ENCODE assay signal across 9 cellular contexts in the genomic region with DNA sequence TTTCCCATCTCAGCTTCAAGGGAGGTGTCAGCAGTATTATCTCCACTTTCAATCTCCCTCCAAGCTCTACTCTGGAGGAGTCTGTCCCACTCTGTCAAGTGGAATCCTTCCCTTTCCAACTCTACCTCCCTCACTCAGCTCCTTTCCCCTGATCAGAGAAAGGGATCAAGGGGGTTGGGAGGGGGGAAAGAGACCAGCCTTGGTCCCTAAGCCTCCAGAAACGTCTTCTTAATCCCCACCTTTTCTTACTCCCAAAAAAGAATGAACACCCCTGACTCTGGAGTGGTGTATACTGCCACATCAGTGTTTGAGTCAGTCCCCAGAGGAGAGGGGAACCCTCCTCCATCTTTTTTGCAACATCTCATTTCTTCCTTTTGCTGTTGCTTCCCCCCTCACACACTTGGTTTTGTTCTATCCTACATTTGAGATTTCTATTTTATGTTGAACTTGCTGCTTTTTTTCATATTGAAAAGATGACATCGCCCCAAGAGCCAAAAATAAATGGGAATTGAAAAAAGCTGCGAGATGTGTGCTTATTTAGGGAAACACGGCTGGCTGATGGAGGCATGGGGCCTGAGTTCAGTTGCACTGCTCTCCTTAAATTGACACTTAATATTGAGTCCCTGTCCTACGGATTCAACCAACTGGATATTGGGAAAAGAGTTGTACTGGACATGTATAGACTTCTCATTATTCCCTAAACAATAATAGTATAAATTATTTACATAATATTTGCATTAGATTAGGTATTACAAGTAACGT. TPM values are rescaled to one million over a fixed set of nuclear protein-coding genes. Genes with fewer than 3 reads are reported as not detected.
DNase-seq lines count a peak whose midpoint lies in the region; ATAC-seq, FAIRE-seq and TF ChIP-seq lines count a peak whose summit lies in the region.
"Had no signal": no experiment of that assay in that cellular context is flagged by ENCODE, and none has a peak within 500 bp of the region (broad histone marks: within the 10 kb centered on the region; RNA-seq: fewer than 3 reads in every experiment).

No MANE protein-coding gene starts in this region.

- peaks cover 39% of the 10 kb centered on the region for H3K36me3 ChIP-seq in mucosa of stomach (ENCODE audit: control insufficient read depth, insufficient read depth, low read length)

- H3K27me3 Mint-ChIP-seq in activated CD8-positive, alpha-beta T cell treated with anti-CD3 and anti-CD28 coated beads, Interleukin-2, amount 10 ng/mL, durations not matched to agents 7 days and 5 days (ENCODE audit: low read depth) = no peaks in the 10 kb centered on the region

- CTCF ChIA-PET in AG04450 (lab: Charles Lee) = interaction anchor here (1.1 to 5.0 kb wide), 4 partner anchors 45 to 362 kb away, joined by 3 to 105 read pairs (median 5); a partner anchor contains a TSS
- CTCF ChIA-PET in activated CD8-positive, alpha-beta T cell treated with anti-CD3 and anti-CD28 coated beads, Interleukin-2, amount 10 ng/mL, durations not matched to agents 7 days and 5 days (lab: Charles Lee) = interaction anchor here (0.6 to 25.4 kb wide), 6 partner anchors 13 to 362 kb away, joined by 3 to 686 read pairs (median 12); a partner anchor contains a TSS

- H3K9me3 ChIP-seq in AG04450 (ENCODE audit: control insufficient read depth, insufficient read depth, low read length) (no peaks in the 10 kb centered on the region), mucosa of stomach (ENCODE audit: control insufficient read depth, low read length) (no peaks in the 10 kb centered on the region)

- H3K4me1 Mint-ChIP-seq in activated CD8-positive, alpha-beta T cell treated with anti-CD3 and anti-CD28 coated beads, Interleukin-2, amount 10 ng/mL, durations not matched to agents 7 days and 5 days (ENCODE audit: low read depth) = peaks cover 45% of the 10 kb centered on the region

- peak overlapping the region; percentile 25 for H3K27ac ChIP-seq in AG04450 (ENCODE audit: low read depth, low read length)

- peak overlapping the region; percentile 71 for H3K27ac Mint-ChIP-seq in activated CD8-positive, alpha-beta T cell treated with anti-CD3 and anti-CD28 coated beads, Interleukin-2, amount 10 ng/mL, durations not matched to agents 7 days and 5 days

- DNase-seq in AG04450 (ENCODE audit: low read depth, low spot score) (no peak), GM12891 (ENCODE audit: insufficient read length, low spot score) (no peak), epidermal melanocyte (ENCODE audit: insufficient read length, low spot score) (no peak), NCI-H2081 treated with DMSO at 0.1 percent for 48 hours (lab: John Stamatoyannopoulos, UW) (no peak), cerebellar nuclear complex (lab: John Stamatoyannopoulos, UW) (no peak)
- DNase-seq in activated CD8-positive, alpha-beta T cell treated with anti-CD3 and anti-CD28 coated beads, Interleukin-2, amount 10 ng/mL, durations not matched to agents 7 days and 5 days = no peak
- DNase-seq: SHP77 had no signal

- no peak for TF ChIP-seq CTCF in AG04450 (IDR thresholded peaks at IDR 0.05; ENCODE audit: low read depth, low read length)

- H3K36me3 Mint-ChIP-seq in activated CD8-positive, alpha-beta T cell treated with anti-CD3 and anti-CD28 coated beads, Interleukin-2, amount 10 ng/mL, durations not matched to agents 7 days and 5 days (ENCODE audit: low read depth) = peaks cover 90% of the 10 kb centered on the region

- H3K9ac ChIP-seq in mucosa of stomach (ENCODE audit: low read length) = peak overlapping the region; percentile 29

- peak overlapping the region; percentile 98 for H3K4me3 Mint-ChIP-seq in activated CD8-positive, alpha-beta T cell treated with anti-CD3 and anti-CD28 coated beads, Interleukin-2, amount 10 ng/mL, durations not matched to agents 7 days and 5 days

- FAIRE-seq in GM12891 (lab: Jason Lieb, UNC) = no peak

- POLR2A ChIA-PET in AG04450 (lab: Yijun Ruan, JAX) = interaction anchor here (0.7 to 1.4 kb wide), 4 partner anchors 17 to 52 kb away, joined by 3 to 9 read pairs (median 3); a partner anchor contains a TSS
- POLR2A ChIA-PET in activated CD8-positive, alpha-beta T cell treated with anti-CD3 and anti-CD28 coated beads, Interleukin-2, amount 10 ng/mL, durations not matched to agents 7 days and 5 days (lab: Charles Lee) = interaction anchor here (0.6 to 12.8 kb wide), 9 partner anchors 8 to 128 kb away, joined by 3 to 343 read pairs (median 5); a partner anchor contains a TSS

- H3K4me1 ChIP-seq in mucosa of stomach (ENCODE audit: control insufficient read depth, insufficient read depth, low read length) = peaks cover 26% of the 10 kb centered on the region

- peak; percentile 70 for TF ChIP-seq POLR2A in GM12891 (IDR thresholded peaks at IDR 0.05; ENCODE audit: low read depth, low read length)

- no peaks in the 10 kb centered on the region for H3K27me3 ChIP-seq in AG04450 (ENCODE audit: control insufficient read depth, insufficient read depth, low read length)
- no peaks in the 10 kb centered on the region for H3K27me3 ChIP-seq in mucosa of stomach (ENCODE audit: control insufficient read depth, insufficient read depth, low read length)

- H3K4me3 ChIP-seq in AG04450 (ENCODE audit: low read depth, low read length) (peak overlapping the region; percentile 7; the same call in 1 of the 2 replicates), mucosa of stomach (ENCODE audit: low read length) (no peak overlapping the region)

- ATAC-seq in activated CD8-positive, alpha-beta T cell treated with anti-CD3 and anti-CD28 coated beads, Interleukin-2, amount 10 ng/mL, durations not matched to agents 7 days and 5 days = no peak
- no peak for ATAC-seq in HG02642 (IDR thresholded peaks at IDR 0.05; ENCODE audit: poor library complexity, unreplicated experiment)

- H3K9me3 Mint-ChIP-seq in activated CD8-positive, alpha-beta T cell treated with anti-CD3 and anti-CD28 coated beads, Interleukin-2, amount 10 ng/mL, durations not matched to agents 7 days and 5 days (ENCODE audit: insufficient read depth) = no peaks in the 10 kb centered on the region

TF ChIP-seq in GM12891, 5 proteins besides CTCF, POLR2A, EP300 and RAD21:
- no peak for TF ChIP-seq TAF1 (IDR thresholded peaks at IDR 0.05; ENCODE audit: low read depth, low read length)
- peak; percentile 83 for TF ChIP-seq POLR2AphosphoS5 (IDR thresholded peaks at IDR 0.05; ENCODE audit: low read depth, low read length)
- TF ChIP-seq POU2F2 (IDR thresholded peaks at IDR 0.05; ENCODE audit: low read depth, low read length) = peak; percentile 7; the same call in 1 of the 2 replicates
- TF ChIP-seq PAX5 (IDR thresholded peaks at IDR 0.05; ENCODE audit: insufficient read depth, low read length, severe bottlenecking) = no peak
TF ChIP-seq in GM12891: peak in this region for 2.

RNA-seq across cellular contexts. Expression of a gene that starts 4.9 kb away (rescaled TPM):
- 1,457 and 1,715 TPM in 2 replicates for polyA plus RNA-seq in AG04450 (2011; rRNA removed)
- polyA minus RNA-seq in AG04450 (2011; rRNA and poly(A)+ RNA removed) = 1,694 and 2,026 TPM in 2 replicates
- polyA plus RNA-seq in GM12891 (2012; ENCODE audit: low read depth, missing spikeins) = 1,137 TPM
- 1,000 to 10,000 TPM; 1,638 to 1,703 TPM for total RNA-seq in activated CD8-positive, alpha-beta T cell treated with anti-CD3 and anti-CD28 coated beads, Interleukin-2, amount 10 ng/mL, durations not matched to agents 7 days and 5 days

RNA-seq across cellular contexts. Expression of a gene that starts 8.0 kb away (rescaled TPM):
- 4.1 and 6.8 TPM in 2 replicates for polyA plus RNA-seq in AG04450 (2011; rRNA removed)
- polyA minus RNA-seq in AG04450 (2011; rRNA and poly(A)+ RNA removed) = 9.0 and 9.5 TPM in 2 replicates
- polyA plus RNA-seq in GM12891 (2012; ENCODE audit: low read depth, missing spikeins) = 31.0 TPM
- 10 to 100 TPM; 48.5 to 52.4 TPM for total RNA-seq in activated CD8-positive, alpha-beta T cell treated with anti-CD3 and anti-CD28 coated beads, Interleukin-2, amount 10 ng/mL, durations not matched to agents 7 days and 5 days

RNA-seq across cellular contexts. Expression of a gene that starts 17.4 kb away (rescaled TPM):
- polyA plus RNA-seq in AG04450 (2011; rRNA removed) = 155 and 156 TPM in 2 replicates
- polyA minus RNA-seq in AG04450 (2011; rRNA and poly(A)+ RNA removed) = 96.0 and 99.8 TPM in 2 replicates
- 85.4 TPM for polyA plus RNA-seq in GM12891 (2012; ENCODE audit: low read depth, missing spikeins)
- 100 to 1,000 TPM; 314 to 317 TPM for total RNA-seq in activated CD8-positive, alpha-beta T cell treated with anti-CD3 and anti-CD28 coated beads, Interleukin-2, amount 10 ng/mL, durations not matched to agents 7 days and 5 days

RNA-seq across cellular contexts. Expression of a gene that starts 19.3 kb away (rescaled TPM):
- polyA plus RNA-seq in AG04450 (2011; rRNA removed) = 85.2 and 98.7 TPM in 2 replicates
- polyA minus RNA-seq in AG04450 (2011; rRNA and poly(A)+ RNA removed) = 59.6 and 80.4 TPM in 2 replicates
- polyA plus RNA-seq in GM12891 (2012; ENCODE audit: low read depth, missing spikeins) = 40.8 TPM
- total RNA-seq in activated CD8-positive, alpha-beta T cell treated with anti-CD3 and anti-CD28 coated beads, Interleukin-2, amount 10 ng/mL, durations not matched to agents 7 days and 5 days = 10 to 100 TPM; 76.6 to 82.9 TPM

RNA-seq across cellular contexts. Expression of a gene that starts 34.3 kb away (rescaled TPM):
- polyA plus RNA-seq in AG04450 (2011; rRNA removed) = 14.6 and 17.4 TPM in 2 replicates
- polyA minus RNA-seq in AG04450 (2011; rRNA and poly(A)+ RNA removed) = 11.0 and 15.0 TPM in 2 replicates
- 27.2 TPM for polyA plus RNA-seq in GM12891 (2012; ENCODE audit: low read depth, missing spikeins)
- 10 to 100 TPM; 41.7 to 44.6 TPM for total RNA-seq in activated CD8-positive, alpha-beta T cell treated with anti-CD3 and anti-CD28 coated beads, Interleukin-2, amount 10 ng/mL, durations not matched to agents 7 days and 5 days
